In genomic region chr4:139118365-139118764, GRCh38 we compare ENCODE assay signal across 27 cellular contexts.
"Had no signal": no experiment of that assay in that cellular context is flagged by ENCODE, and none has a peak within 500 bp of the region (broad histone marks: within the 10 kb centered on the region; RNA-seq: fewer than 3 reads in every experiment).

No MANE protein-coding gene starts in this region.

- H3K27ac ChIP-seq: left lung, lower lobe of right lung, pancreas, skin epidermis, stomach, testis, thyroid gland, transverse colon, upper lobe of left lung, vagina had no signal

- FAIRE-seq: kidney, pancreas had no signal

- H3K27me3 ChIP-seq: left lung, pancreas, stomach, testis, thyroid gland, transverse colon, upper lobe of left lung, vagina had no signal

- H3K4me3 ChIP-seq: left lung, lower lobe of right lung, pancreas, skin epidermis, stomach, testis, thyroid gland, transverse colon, upper lobe of left lung, vagina had no signal

- H3K27ac Mint-ChIP-seq: naive thymus-derived CD8-positive, alpha-beta T cell; nephron; stimulated activated naive B cell treated with anti-CD40 and anti-IgM and Interleukin-4, amounts not matched to agents 10 μg/mL and 1 μg/mL and 100 μg/mL, for 72 hours had no signal

- H3K9me3 Mint-ChIP-seq: naive thymus-derived CD8-positive, alpha-beta T cell; nephron; neural crest cell; stimulated activated naive B cell treated with anti-CD40 and anti-IgM and Interleukin-4, amounts not matched to agents 10 μg/mL and 1 μg/mL and 100 μg/mL, for 72 hours had no signal

- H3K4me1 ChIP-seq: left lung, pancreas, stomach, testis, thyroid gland, transverse colon, upper lobe of left lung, vagina had no signal

- H3K27me3 Mint-ChIP-seq: naive thymus-derived CD8-positive, alpha-beta T cell; stimulated activated naive B cell treated with anti-CD40 and anti-IgM and Interleukin-4, amounts not matched to agents 10 μg/mL and 1 μg/mL and 100 μg/mL, for 72 hours had no signal

- DNase-seq: hippocampal formation; kidney; left colon; left lung; lower lobe of right lung; mammary epithelial cell; mesenchymal stem cell; naive thymus-derived CD8-positive, alpha-beta T cell; nucleus accumbens; pancreas; right cardiac atrium; stimulated activated CD4-positive, alpha-beta T cell treated with anti-CD3 and anti-CD28 coated beads, Interleukin-12 subunit alpha, Interleukin-12 subunit beta, amount 100 ng/mL, for 4 hours; stimulated activated CD4-positive, alpha-beta T cell treated with anti-CD3 and anti-CD28 coated beads, Interleukin-15, amount 100 ng/mL, for 24 hours; stimulated activated CD4-positive, alpha-beta T cell treated with anti-CD3 and anti-CD28 coated beads, Interleukin-2, amount 100 ng/mL, for 24 hours; stimulated activated CD4-positive, alpha-beta T cell treated with anti-CD3 and anti-CD28 coated beads, Interleukin-4, amount 100 ng/mL, for 1 hour; stimulated activated naive B cell treated with anti-CD40 and anti-IgM and Interleukin-4, amounts not matched to agents 10 μg/mL and 1 μg/mL and 100 μg/mL, for 72 hours; stimulated activated naive CD8-positive, alpha-beta T cell treated with anti-CD3 and anti-CD28 coated beads, Interleukin-15, Interleukin-2, amounts not matched to agents 100 U/mL and 50 U/mL, for 24 hours; stomach; testis; thyroid gland; transverse colon; upper lobe of left lung had no signal

- H3K9me3 ChIP-seq: left lung, lower lobe of right lung, pancreas, stomach, testis, thyroid gland, transverse colon, upper lobe of left lung, vagina had no signal

- H3K4me1 Mint-ChIP-seq: naive thymus-derived CD8-positive, alpha-beta T cell; nephron; neural crest cell; stimulated activated naive B cell treated with anti-CD40 and anti-IgM and Interleukin-4, amounts not matched to agents 10 μg/mL and 1 μg/mL and 100 μg/mL, for 72 hours had no signal

- ATAC-seq: left colon; left lung; lower lobe of right lung; naive thymus-derived CD8-positive, alpha-beta T cell; pancreas; right cardiac atrium; sciatic nerve; stimulated activated naive B cell treated with anti-CD40 and anti-IgM and Interleukin-4, amounts not matched to agents 10 μg/mL and 1 μg/mL and 100 μg/mL, for 72 hours; stimulated activated naive CD8-positive, alpha-beta T cell treated with anti-CD3 and anti-CD28 coated beads, Interleukin-15, Interleukin-2, amounts not matched to agents 100 U/mL and 50 U/mL, for 24 hours had no signal

- H3K36me3 ChIP-seq: pancreas had no signal

- H3K4me3 Mint-ChIP-seq: naive thymus-derived CD8-positive, alpha-beta T cell; nephron; neural crest cell; stimulated activated naive B cell treated with anti-CD40 and anti-IgM and Interleukin-4, amounts not matched to agents 10 μg/mL and 1 μg/mL and 100 μg/mL, for 72 hours had no signal
